Comparison of ENCODE assay signal across 1 cellular context in the genomic region with DNA sequence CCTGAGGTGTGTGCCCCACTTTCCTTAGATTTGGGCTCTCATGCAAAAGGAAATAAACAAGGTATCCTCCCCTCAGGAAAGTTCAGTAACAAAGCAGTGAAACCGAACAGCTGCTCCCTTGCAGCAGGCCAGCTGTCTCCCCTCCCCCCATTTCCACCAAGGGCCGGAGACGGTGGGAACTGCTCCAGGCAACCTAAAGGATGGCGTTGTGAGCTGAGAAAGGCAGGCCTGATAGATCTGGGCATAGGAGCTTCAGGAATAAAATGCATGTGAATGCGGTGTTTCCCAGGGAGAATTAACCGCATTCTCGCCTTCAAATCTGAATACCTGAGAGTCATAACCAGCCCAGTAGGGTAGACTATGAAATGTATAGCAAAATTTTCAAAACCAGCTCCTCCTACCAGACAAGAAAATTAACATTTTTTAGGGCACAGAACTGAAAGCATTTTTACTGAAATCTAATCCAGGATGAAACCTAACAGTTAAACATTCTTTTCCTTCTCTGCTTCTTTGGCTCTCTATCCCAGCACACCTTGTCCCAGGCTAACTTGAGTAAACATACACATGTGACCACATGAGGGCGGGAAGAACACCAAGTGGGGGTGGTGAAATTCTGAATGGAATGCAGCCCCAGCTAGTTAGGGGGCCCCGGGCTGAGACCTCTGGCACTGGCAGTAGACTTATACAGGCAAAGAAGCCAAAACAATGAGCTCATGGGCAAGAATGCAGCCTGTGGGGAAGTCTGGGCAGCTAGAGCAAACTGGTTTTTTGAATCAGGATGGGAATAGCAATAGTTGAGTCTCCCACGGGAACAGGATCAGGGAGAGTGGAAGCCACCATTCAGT.
A peak's percentile ranks its signal among the peaks of the same experiment; 100 is the strongest.
TF ChIP-seq lines count a peak whose summit lies in the region.

No MANE protein-coding gene starts in this region.

TF ChIP-seq in HepG2, 621 proteins besides CTCF, POLR2A, EP300 and RAD21 (continued from another document and continues in another):
- TF ChIP-seq, protein P1, sequence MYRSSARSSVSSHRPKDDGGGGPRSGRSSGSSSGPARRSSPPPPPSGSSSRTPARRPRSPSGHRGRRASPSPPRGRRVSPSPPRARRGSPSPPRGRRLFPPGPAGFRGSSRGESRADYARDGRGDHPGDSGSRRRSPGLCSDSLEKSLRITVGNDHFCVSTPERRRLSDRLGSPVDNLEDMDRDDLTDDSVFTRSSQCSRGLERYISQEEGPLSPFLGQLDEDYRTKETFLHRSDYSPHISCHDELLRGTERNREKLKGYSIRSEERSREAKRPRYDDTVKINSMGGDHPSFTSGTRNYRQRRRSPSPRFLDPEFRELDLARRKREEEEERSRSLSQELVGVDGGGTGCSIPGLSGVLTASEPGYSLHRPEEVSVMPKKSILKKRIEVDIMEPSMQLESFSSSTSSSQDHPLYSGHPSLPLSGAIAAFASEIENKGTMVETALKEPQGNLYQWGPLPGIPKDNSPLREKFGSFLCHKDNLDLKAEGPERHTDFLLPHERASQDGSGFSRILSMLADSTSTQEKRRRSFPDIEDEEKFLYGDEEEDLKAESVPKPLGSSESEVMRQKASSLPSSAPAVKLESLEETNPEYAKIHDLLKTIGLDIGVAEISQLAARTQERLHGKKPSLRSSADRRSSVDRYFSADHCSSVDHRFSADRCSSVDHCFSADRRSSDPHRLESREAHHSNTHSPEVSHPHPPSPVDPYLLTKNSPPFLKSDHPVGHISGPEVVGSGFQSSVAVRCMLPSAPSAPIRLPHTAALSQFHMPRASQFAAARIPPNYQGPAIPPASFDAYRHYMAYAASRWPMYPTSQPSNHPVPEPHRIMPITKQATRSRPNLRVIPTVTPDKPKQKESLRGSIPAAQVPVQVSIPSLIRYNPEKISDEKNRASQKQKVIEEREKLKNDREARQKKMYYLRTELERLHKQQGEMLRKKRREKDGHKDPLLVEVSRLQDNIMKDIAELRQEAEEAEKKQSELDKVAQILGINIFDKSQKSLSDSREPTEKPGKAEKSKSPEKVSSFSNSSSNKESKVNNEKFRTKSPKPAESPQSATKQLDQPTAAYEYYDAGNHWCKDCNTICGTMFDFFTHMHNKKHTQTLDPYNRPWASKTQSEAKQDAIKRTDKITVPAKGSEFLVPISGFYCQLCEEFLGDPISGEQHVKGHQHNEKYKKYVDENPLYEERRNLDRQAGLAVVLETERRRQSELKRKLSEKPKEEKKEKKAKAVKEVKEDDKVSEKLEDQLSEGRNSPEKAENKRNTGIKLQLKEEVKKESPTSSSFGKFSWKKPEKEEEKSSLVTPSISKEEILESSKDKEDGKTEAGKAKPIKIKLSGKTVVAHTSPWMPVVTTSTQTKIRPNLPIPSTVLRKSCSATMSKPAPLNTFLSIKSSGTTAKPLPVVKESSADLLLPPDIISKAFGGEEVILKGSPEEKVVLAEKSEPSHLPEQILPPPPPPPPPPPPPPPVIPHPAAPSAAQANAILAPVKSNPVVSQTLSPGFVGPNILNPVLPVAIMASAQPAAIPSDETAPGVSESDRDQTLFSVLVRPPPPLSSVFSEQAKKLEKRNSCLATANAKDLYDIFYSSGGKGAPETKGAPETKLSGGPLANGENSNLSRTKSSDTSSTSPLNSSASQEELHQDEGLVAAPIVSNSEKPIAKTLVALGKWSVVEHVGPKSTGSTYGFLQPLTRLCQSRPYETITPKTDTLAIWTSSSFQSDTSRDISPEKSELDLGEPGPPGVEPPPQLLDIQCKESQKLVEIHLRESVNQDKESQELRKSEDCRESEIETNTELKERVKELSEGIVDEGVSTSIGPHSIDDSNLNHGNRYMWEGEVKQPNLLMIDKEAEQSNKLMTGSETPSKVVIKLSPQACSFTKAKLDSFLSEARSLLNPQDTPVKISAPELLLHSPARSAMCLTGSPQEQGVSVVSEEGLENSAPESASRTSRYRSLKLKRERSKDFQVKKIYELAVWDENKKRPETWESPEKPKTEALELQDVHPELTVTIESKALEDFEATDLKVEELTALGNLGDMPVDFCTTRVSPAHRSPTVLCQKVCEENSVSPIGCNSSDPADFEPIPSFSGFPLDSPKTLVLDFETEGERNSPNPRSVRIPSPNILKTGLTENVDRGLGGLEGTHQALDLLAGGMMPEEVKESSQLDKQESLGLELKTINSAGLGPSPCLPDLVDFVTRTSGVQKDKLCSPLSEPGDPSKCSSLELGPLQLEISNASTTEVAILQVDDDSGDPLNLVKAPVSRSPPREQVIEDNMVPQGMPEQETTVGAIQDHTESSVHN (CRISPR knock-in tag; IDR thresholded peaks at IDR 0.05), result no peak
- TF ChIP-seq TCF12 (IDR thresholded peaks at IDR 0.05) (no peak), TCF12 (CRISPR knock-in tag; IDR thresholded peaks at IDR 0.05) (no peak), ZBTB38 (CRISPR knock-in tag; IDR thresholded peaks at IDR 0.05) (no peak), ZNF274 (CRISPR knock-in tag; IDR thresholded peaks at IDR 0.05) (no peak), ZNF768 (CRISPR knock-in tag; IDR thresholded peaks at IDR 0.05) (no peak), EHMT2 (IDR thresholded peaks at IDR 0.05; ENCODE audit: borderline replicate concordance, low read depth, low read length) (no peak), ZNF776 (CRISPR knock-in tag; IDR thresholded peaks at IDR 0.05) (no peak), GABPA (IDR thresholded peaks at IDR 0.05; ENCODE audit: low read depth, low read length) (no peak), GABPA (CRISPR knock-in tag; IDR thresholded peaks at IDR 0.05; ENCODE audit: low read depth) (no peak), PPARG (CRISPR knock-in tag; conservative IDR thresholded peaks at IDR 0.05) (0 out of 2 replicates have a peak, but pooled peaks have one; percentile 14), ZNF577 (CRISPR knock-in tag; IDR thresholded peaks at IDR 0.05; ENCODE audit: borderline replicate concordance, low read depth) (no peak), ETV6 (CRISPR knock-in tag; conservative IDR thresholded peaks at IDR 0.05) (no peak), CBFB (CRISPR knock-in tag; IDR thresholded peaks at IDR 0.05) (no peak), NFE2L1 (CRISPR knock-in tag; IDR thresholded peaks at IDR 0.05; ENCODE audit: borderline replicate concordance) (no peak), GTF2F1 (IDR thresholded peaks at IDR 0.05; ENCODE audit: low read length) (no peak), RBFOX2 (IDR thresholded peaks at IDR 0.05; ENCODE audit: low read depth, low read length) (no peak), HNRNPK (IDR thresholded peaks at IDR 0.05; ENCODE audit: low read depth, low read length, poor library complexity, severe bottlenecking) (no peak)
- TF ChIP-seq, protein P2, sequence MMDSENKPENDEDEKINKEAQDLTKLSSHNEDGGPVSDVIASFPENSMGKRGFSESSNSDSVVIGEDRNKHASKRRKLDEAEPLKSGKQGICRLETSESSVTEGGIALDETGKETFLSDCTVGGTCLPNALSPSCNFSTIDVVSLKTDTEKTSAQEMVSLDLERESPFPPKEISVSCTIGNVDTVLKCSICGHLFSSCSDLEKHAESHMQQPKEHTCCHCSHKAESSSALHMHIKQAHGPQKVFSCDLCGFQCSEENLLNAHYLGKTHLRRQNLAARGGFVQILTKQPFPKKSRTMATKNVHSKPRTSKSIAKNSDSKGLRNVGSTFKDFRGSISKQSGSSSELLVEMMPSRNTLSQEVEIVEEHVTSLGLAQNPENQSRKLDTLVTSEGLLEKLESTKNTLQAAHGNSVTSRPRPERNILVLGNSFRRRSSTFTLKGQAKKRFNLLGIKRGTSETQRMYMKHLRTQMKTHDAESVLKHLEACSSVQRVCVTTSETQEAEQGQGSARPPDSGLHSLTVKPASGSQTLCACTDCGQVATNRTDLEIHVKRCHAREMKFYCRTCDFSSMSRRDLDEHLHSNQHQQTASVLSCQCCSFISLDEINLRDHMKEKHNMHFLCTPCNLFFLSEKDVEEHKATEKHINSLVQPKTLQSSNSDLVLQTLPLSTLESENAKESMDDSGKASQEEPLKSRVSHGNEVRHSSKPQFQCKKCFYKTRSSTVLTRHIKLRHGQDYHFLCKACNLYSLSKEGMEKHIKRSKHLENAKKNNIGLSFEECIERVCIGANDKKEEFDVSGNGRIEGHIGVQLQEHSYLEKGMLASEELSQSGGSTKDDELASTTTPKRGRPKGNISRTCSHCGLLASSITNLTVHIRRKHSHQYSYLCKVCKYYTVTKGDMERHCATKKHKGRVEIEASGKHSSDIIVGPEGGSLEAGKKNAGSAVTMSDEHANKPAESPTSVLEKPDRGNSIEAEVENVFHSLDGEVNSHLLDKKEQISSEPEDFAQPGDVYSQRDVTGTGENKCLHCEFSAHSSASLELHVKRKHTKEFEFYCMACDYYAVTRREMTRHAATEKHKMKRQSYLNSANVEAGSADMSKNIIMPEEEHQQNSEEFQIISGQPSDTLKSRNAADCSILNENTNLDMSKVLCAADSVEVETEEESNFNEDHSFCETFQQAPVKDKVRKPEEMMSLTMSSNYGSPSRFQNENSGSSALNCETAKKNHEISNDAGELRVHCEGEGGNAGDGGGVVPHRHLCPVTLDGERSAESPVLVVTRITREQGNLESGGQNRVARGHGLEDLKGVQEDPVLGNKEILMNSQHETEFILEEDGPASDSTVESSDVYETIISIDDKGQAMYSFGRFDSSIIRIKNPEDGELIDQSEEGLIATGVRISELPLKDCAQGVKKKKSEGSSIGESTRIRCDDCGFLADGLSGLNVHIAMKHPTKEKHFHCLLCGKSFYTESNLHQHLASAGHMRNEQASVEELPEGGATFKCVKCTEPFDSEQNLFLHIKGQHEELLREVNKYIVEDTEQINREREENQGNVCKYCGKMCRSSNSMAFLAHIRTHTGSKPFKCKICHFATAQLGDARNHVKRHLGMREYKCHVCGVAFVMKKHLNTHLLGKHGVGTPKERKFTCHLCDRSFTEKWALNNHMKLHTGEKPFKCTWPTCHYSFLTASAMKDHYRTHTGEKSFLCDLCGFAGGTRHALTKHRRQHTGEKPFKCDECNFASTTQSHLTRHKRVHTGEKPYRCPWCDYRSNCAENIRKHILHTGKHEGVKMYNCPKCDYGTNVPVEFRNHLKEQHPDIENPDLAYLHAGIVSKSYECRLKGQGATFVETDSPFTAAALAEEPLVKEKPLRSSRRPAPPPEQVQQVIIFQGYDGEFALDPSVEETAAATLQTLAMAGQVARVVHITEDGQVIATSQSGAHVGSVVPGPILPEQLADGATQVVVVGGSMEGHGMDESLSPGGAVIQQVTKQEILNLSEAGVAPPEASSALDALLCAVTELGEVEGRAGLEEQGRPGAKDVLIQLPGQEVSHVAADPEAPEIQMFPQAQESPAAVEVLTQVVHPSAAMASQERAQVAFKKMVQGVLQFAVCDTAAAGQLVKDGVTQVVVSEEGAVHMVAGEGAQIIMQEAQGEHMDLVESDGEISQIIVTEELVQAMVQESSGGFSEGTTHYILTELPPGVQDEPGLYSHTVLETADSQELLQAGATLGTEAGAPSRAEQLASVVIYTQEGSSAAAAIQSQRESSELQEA (CRISPR knock-in tag; IDR thresholded peaks at IDR 0.05; ENCODE audit: not compliant biosample characterization), result no peak
- TF ChIP-seq, protein P3, sequence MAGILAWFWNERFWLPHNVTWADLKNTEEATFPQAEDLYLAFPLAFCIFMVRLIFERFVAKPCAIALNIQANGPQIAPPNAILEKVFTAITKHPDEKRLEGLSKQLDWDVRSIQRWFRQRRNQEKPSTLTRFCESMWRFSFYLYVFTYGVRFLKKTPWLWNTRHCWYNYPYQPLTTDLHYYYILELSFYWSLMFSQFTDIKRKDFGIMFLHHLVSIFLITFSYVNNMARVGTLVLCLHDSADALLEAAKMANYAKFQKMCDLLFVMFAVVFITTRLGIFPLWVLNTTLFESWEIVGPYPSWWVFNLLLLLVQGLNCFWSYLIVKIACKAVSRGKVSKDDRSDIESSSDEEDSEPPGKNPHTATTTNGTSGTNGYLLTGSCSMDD (CRISPR knock-in tag; IDR thresholded peaks at IDR 0.05), result no peak
- TF ChIP-seq, protein P4, sequence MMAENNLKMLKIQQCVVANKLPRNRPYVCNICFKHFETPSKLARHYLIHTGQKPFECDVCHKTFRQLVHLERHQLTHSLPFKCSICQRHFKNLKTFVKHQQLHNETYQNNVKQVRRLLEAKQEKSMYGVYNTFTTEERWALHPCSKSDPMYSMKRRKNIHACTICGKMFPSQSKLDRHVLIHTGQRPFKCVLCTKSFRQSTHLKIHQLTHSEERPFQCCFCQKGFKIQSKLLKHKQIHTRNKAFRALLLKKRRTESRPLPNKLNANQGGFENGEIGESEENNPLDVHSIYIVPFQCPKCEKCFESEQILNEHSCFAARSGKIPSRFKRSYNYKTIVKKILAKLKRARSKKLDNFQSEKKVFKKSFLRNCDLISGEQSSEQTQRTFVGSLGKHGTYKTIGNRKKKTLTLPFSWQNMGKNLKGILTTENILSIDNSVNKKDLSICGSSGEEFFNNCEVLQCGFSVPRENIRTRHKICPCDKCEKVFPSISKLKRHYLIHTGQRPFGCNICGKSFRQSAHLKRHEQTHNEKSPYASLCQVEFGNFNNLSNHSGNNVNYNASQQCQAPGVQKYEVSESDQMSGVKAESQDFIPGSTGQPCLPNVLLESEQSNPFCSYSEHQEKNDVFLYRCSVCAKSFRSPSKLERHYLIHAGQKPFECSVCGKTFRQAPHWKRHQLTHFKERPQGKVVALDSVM (CRISPR knock-in tag; IDR thresholded peaks at IDR 0.05), result no peak
- TF ChIP-seq, protein P5, sequence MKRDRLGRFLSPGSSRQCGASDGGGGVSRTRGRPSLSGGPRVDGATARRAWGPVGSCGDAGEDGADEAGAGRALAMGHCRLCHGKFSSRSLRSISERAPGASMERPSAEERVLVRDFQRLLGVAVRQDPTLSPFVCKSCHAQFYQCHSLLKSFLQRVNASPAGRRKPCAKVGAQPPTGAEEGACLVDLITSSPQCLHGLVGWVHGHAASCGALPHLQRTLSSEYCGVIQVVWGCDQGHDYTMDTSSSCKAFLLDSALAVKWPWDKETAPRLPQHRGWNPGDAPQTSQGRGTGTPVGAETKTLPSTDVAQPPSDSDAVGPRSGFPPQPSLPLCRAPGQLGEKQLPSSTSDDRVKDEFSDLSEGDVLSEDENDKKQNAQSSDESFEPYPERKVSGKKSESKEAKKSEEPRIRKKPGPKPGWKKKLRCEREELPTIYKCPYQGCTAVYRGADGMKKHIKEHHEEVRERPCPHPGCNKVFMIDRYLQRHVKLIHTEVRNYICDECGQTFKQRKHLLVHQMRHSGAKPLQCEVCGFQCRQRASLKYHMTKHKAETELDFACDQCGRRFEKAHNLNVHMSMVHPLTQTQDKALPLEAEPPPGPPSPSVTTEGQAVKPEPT (CRISPR knock-in tag; IDR thresholded peaks at IDR 0.05; ENCODE audit: low read depth), result no peak
- TF ChIP-seq, protein P6, sequence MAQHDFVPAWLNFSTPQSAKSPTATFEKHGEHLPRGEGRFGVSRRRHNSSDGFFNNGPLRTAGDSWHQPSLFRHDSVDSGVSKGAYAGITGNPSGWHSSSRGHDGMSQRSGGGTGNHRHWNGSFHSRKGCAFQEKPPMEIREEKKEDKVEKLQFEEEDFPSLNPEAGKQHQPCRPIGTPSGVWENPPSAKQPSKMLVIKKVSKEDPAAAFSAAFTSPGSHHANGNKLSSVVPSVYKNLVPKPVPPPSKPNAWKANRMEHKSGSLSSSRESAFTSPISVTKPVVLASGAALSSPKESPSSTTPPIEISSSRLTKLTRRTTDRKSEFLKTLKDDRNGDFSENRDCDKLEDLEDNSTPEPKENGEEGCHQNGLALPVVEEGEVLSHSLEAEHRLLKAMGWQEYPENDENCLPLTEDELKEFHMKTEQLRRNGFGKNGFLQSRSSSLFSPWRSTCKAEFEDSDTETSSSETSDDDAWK (CRISPR knock-in tag; IDR thresholded peaks at IDR 0.05), result no peak
- TF ChIP-seq, protein P7, sequence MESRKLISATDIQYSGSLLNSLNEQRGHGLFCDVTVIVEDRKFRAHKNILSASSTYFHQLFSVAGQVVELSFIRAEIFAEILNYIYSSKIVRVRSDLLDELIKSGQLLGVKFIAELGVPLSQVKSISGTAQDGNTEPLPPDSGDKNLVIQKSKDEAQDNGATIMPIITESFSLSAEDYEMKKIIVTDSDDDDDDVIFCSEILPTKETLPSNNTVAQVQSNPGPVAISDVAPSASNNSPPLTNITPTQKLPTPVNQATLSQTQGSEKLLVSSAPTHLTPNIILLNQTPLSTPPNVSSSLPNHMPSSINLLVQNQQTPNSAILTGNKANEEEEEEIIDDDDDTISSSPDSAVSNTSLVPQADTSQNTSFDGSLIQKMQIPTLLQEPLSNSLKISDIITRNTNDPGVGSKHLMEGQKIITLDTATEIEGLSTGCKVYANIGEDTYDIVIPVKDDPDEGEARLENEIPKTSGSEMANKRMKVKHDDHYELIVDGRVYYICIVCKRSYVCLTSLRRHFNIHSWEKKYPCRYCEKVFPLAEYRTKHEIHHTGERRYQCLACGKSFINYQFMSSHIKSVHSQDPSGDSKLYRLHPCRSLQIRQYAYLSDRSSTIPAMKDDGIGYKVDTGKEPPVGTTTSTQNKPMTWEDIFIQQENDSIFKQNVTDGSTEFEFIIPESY (CRISPR knock-in tag; IDR thresholded peaks at IDR 0.05), result no peak
